22 cellular contexts compared by ENCODE assay signal in genomic region chr3:138079901-138080300, GRCh38. TPM values are rescaled to one million over a fixed set of nuclear protein-coding genes. Genes with fewer than 3 reads are reported as not detected.
A peak's percentile ranks its signal among the peaks of the same experiment; 100 is the strongest.
DNase-seq lines count a peak whose midpoint lies in the region; ATAC-seq and TF ChIP-seq lines count a peak whose summit lies in the region.
"Had no signal": no experiment of that assay in that cellular context is flagged by ENCODE, and none has a peak within 500 bp of the region (broad histone marks: within the 10 kb centered on the region; RNA-seq: fewer than 3 reads in every experiment).

No MANE protein-coding gene starts in this region.

- TF ChIP-seq CTCF in mammary epithelial cell (conservative IDR thresholded peaks at IDR 0.05 in 1 of 2, IDR thresholded peaks at IDR 0.05 in 1 of 2; ENCODE audit: extremely low read depth in 1 of 2, insufficient read depth in 1 of 2, low read depth in 1 of 2, low read length in 2 of 2): no peak
- no peak for TF ChIP-seq CTCF in breast epithelium (IDR thresholded peaks at IDR 0.05)
- no peak for TF ChIP-seq CTCF in astrocyte of the spinal cord (IDR thresholded peaks at IDR 0.05; ENCODE audit: low read depth, low read length)
- no peak for TF ChIP-seq CTCF in gastrocnemius medialis (IDR thresholded peaks at IDR 0.05 in 4 of 5, conservative IDR thresholded peaks at IDR 0.05 in 1 of 5)

- no TSS peak for BruUV-seq in mammary epithelial cell (replicated peaks; lab: Mats Ljungman, UMichigan)

- H3K4me1 ChIP-seq in mammary epithelial cell (ENCODE audit: insufficient read depth, low read length): peaks cover 66% of the 10 kb centered on the region
- no peaks in the 10 kb centered on the region for H3K4me1 ChIP-seq in breast epithelium
- no peaks in the 10 kb centered on the region for H3K4me1 ChIP-seq in gastrocnemius medialis
- H3K4me1 ChIP-seq: BE2C had no signal

- H3K9me3 ChIP-seq in mammary epithelial cell (replicated peaks; ENCODE audit: insufficient read depth, low read length) (no peaks in the 10 kb centered on the region), breast epithelium (no peaks in the 10 kb centered on the region), gastrocnemius medialis (no peaks in the 10 kb centered on the region)
- H3K9me3 ChIP-seq: BE2C, Caco-2 had no signal

- no peak for ATAC-seq in gastrocnemius medialis
- no peak for ATAC-seq in GM18517 (IDR thresholded peaks at IDR 0.05; ENCODE audit: unreplicated experiment)
- ATAC-seq: GM12878 had no signal

- no peak overlapping the region for H3K9ac ChIP-seq in mammary epithelial cell (ENCODE audit: insufficient read depth, low read length)

- in situ Hi-C loops in mammary epithelial cell (cut with MboI; ENCODE audit: low sequenced_read_pairs in 2 of 2) (no loop called here), astrocyte of the spinal cord (cut with HindIII; ENCODE audit: low sequenced_read_pairs) (no loop called here), gastrocnemius medialis (cut with MboI; ENCODE audit: low sequenced_read_pairs in 4 of 4) (no loop called here)

- H4K20me1 ChIP-seq in mammary epithelial cell (ENCODE audit: insufficient read depth, low read length): no peaks in the 10 kb centered on the region

- CTCF ChIA-PET in mammary epithelial cell (lab: Charles Lee; ENCODE audit: low non-redundant PET): no interaction called here

- intact Hi-C loops in mammary epithelial cell (cut with micrococcal nuclease): no loop called here
- intact Hi-C loops in breast epithelium (cut with DNase I; ENCODE audit: low total_unique reads): loop anchor here (5.0 kb wide), 1 partner anchor 542 kb away; no protein-coding TSS in a partner anchor
- intact Hi-C loops in gastrocnemius medialis (cut with DNase I; ENCODE audit: low total_unique reads): no loop called here

- TF ChIP-seq POLR2A in breast epithelium (IDR thresholded peaks at IDR 0.05) (no peak), gastrocnemius medialis (IDR thresholded peaks at IDR 0.05) (no peak)

- DNase-seq in mammary epithelial cell: peak; percentile 16
- no peak for DNase-seq in breast epithelium (ENCODE audit: low spot score in 2 of 2)
- DNase-seq in astrocyte of the spinal cord (ENCODE audit: low read depth, low spot score): peak; percentile 22
- DNase-seq in kidney tubule cell (ENCODE audit: low spot score): peak; percentile 16
- DNase-seq in gastrocnemius medialis: no peak
- DNase-seq in H4 (ENCODE audit: low spot score): no peak
- DNase-seq in NCI-H1105 (lab: John Stamatoyannopoulos, UW): no peak
- DNase-seq: 8988T; BE2C; Caco-2; CD4-positive, CD25-positive, alpha-beta regulatory T cell; GOT3; KG1; NCI-H1417 treated with DMSO at 0.1 percent for 48 hours; NCI-H1930; NCI-H345; NCI-H524 treated with DMSO at 0.1 percent for 48 hours; PC-9 had no signal

- H3K36me3 ChIP-seq in mammary epithelial cell (ENCODE audit: insufficient read depth, low read length) (no peaks in the 10 kb centered on the region), breast epithelium (no peaks in the 10 kb centered on the region), gastrocnemius medialis (peaks cover 0 to 15% of the 10 kb centered on the region in 2 donors)
- H3K36me3 ChIP-seq: BE2C had no signal

- no peak overlapping the region for H3K4me2 ChIP-seq in mammary epithelial cell (ENCODE audit: insufficient read depth, low read depth, low read length)

- H3K27ac ChIP-seq in mammary epithelial cell (ENCODE audit: insufficient read depth, low read depth, low read length) (peak overlapping the region; percentile 96), breast epithelium (no peak overlapping the region), gastrocnemius medialis (no peak overlapping the region)

- H3K27me3 ChIP-seq in mammary epithelial cell (ENCODE audit: insufficient read depth, low read length): no peaks in the 10 kb centered on the region
- H3K27me3 ChIP-seq in breast epithelium: no peaks in the 10 kb centered on the region
- no peaks in the 10 kb centered on the region for H3K27me3 ChIP-seq in gastrocnemius medialis
- H3K27me3 ChIP-seq: BE2C had no signal

- dilution Hi-C loops in mammary epithelial cell (cut with HindIII; ENCODE audit: low sequenced_read_pairs): loop anchor here (5.0 kb wide), 1 partner anchor 43 kb away; no protein-coding TSS in a partner anchor

- WGBS in mammary epithelial cell (ENCODE audit: low coverage, missing lambda C conversion rate): 83% methylated on average over 5 of the region's 5 CpGs

- no peak overlapping the region for H2AFZ ChIP-seq in mammary epithelial cell (ENCODE audit: low read depth, low read length)
- H2AFZ ChIP-seq: PC-9 had no signal

- no peaks in the 10 kb centered on the region for H3K79me2 ChIP-seq in mammary epithelial cell (ENCODE audit: insufficient read depth, low read length)

- H3K4me3 ChIP-seq in mammary epithelial cell (replicated peaks in 1 of 3; ENCODE audit: insufficient read depth in 1 of 3, low read depth in 2 of 3, low read length in 3 of 3) (no peak overlapping the region), breast epithelium (no peak overlapping the region), astrocyte of the spinal cord (ENCODE audit: low read depth, low read length) (no peak overlapping the region), gastrocnemius medialis (no peak overlapping the region)
- H3K4me3 ChIP-seq: GM12878, PC-9 had no signal

RNA-seq across cellular contexts. Expression of gene DZIP1L, which starts 35.5 kb away (rescaled TPM):
- 10 to 100 TPM; 13.7 to 16.0 TPM for total RNA-seq in mammary epithelial cell
- polyA plus RNA-seq in mammary epithelial cell: 3.4 TPM
- not detected for polyA minus RNA-seq in mammary epithelial cell
- 10 to 100 TPM; 24.5 to 34.4 (median 25.3) TPM for total RNA-seq in breast epithelium
- total RNA-seq in gastrocnemius medialis: 1 to 10 TPM; 1.1 to 3.3 (median 1.5) TPM
- total RNA-seq in H4 (2014; rRNA removed; shearing (Covaris generic)): 4.5 and 6.3 TPM in 2 replicates
- total RNA-seq: CD4-positive, CD25-positive, alpha-beta regulatory T cell; GM12878 had no signal
- polyA plus RNA-seq: CD4-positive, CD25-positive, alpha-beta regulatory T cell; GM12878 had no signal

RNA-seq across cellular contexts. Expression of gene A4GNT, which starts 52.3 kb away (rescaled TPM):
- total RNA-seq in mammary epithelial cell (not detected), breast epithelium (not detected), gastrocnemius medialis (not detected)
- polyA plus RNA-seq in mammary epithelial cell: not detected
- not detected for polyA minus RNA-seq in mammary epithelial cell
- total RNA-seq in H4 (2014; rRNA removed; shearing (Covaris generic)): not detected in 2 replicates
- total RNA-seq: Caco-2; CD4-positive, CD25-positive, alpha-beta regulatory T cell; Daoy; GM12878; PC-9; SK-MEL-5 had no signal
- polyA plus RNA-seq: CD4-positive, CD25-positive, alpha-beta regulatory T cell; GM12878 had no signal

Comparison
In these comparisons a context has a peak if more than half of its experiments do, and no peak if none do; other contexts are left out.
1. DNase-seq: peak in mammary epithelial cell (single experiment), astrocyte of the spinal cord (single experiment) and kidney tubule cell (single experiment); none in breast epithelium (0 of 2), gastrocnemius medialis (0 of 2), H4 (single experiment) and NCI-H1105 (single experiment).